Comparison of ENCODE assay signal across 35 cellular contexts in genomic region chr1:11145741-11146140, GRCh38. TPM values are rescaled to one million over a fixed set of nuclear protein-coding genes. Genes with fewer than 3 reads are reported as not detected.
"Had no signal": no experiment of that assay in that cellular context is flagged by ENCODE, and none has a peak within 500 bp of the region (broad histone marks: within the 10 kb centered on the region; RNA-seq: fewer than 3 reads in every experiment).

No MANE protein-coding gene starts in this region.

- H3K9me3 ChIP-seq: ascending aorta had no signal

- H3K27me3 Mint-ChIP-seq: activated B cell treated with CpG ODN at 0.5 μM for 24 hours; activated CD4-positive, alpha-beta memory T cell treated with anti-CD3 and anti-CD28 coated beads, Interleukin-2, amount 10 ng/mL, durations not matched to agents 7 days and 5 days; activated CD4-positive, alpha-beta T cell treated with anti-CD3 and anti-CD28 coated beads, Interleukin-2, amount 10 ng/mL, durations not matched to agents 24 days and 14 days; activated CD8-positive, alpha-beta memory T cell treated with anti-CD3 and anti-CD28 coated beads, Interleukin-2, amount 10 ng/mL, durations not matched to agents 7 days and 5 days; activated naive CD4-positive, alpha-beta T cell treated with anti-CD3 and anti-CD28 coated beads, Interleukin-2, amount 10 ng/mL, durations not matched to agents 7 days and 5 days; activated naive CD4-positive, alpha-beta T cell treated with anti-CD3 and anti-CD28 coated beads, Interleukin-2, amount 50 U/mL, for 24 hours; activated naive CD8-positive, alpha-beta T cell; activated naive CD8-positive, alpha-beta T cell treated with anti-CD3 and anti-CD28 coated beads, Interleukin-2, amount 10 ng/mL, durations not matched to agents 7 days and 5 days; activated naive CD8-positive, alpha-beta T cell treated with anti-CD3 and anti-CD28 coated beads, Interleukin-2, amount 50 U/mL, for 24 hours; activated T-cell treated with anti-CD3 and anti-CD28 coated beads, Interleukin-2, amount 50 U/mL, for 24 hours; central memory CD8-positive, alpha-beta T cell had no signal

- H3K4me3 ChIP-seq: ascending aorta, cardiac muscle cell had no signal

- H3K27ac Mint-ChIP-seq: activated B cell treated with CpG ODN at 0.5 μM for 24 hours; activated CD4-positive, alpha-beta memory T cell treated with anti-CD3 and anti-CD28 coated beads, Interleukin-2, amount 10 ng/mL, durations not matched to agents 7 days and 5 days; activated CD4-positive, alpha-beta T cell treated with anti-CD3 and anti-CD28 coated beads, Interleukin-2, amount 10 ng/mL, durations not matched to agents 24 days and 14 days; activated CD8-positive, alpha-beta memory T cell treated with anti-CD3 and anti-CD28 coated beads, Interleukin-2, amount 10 ng/mL, durations not matched to agents 7 days and 5 days; activated CD8-positive, alpha-beta T cell treated with anti-CD3 and anti-CD28 coated beads, Interleukin-2, amount 10 ng/mL, durations not matched to agents 7 days and 5 days; activated naive CD4-positive, alpha-beta T cell treated with anti-CD3 and anti-CD28 coated beads, Interleukin-2, amount 10 ng/mL, durations not matched to agents 7 days and 5 days; activated naive CD4-positive, alpha-beta T cell treated with anti-CD3 and anti-CD28 coated beads, Interleukin-2, amount 50 U/mL, for 24 hours; activated naive CD8-positive, alpha-beta T cell; activated naive CD8-positive, alpha-beta T cell treated with anti-CD3 and anti-CD28 coated beads, Interleukin-2, amount 10 ng/mL, durations not matched to agents 7 days and 5 days; activated naive CD8-positive, alpha-beta T cell treated with anti-CD3 and anti-CD28 coated beads, Interleukin-2, amount 50 U/mL, for 24 hours; activated T-helper 2 cell treated with anti-CD3 and anti-CD28 coated beads, Interferon-gamma antibody, Interleukin-2, Interleukin-4, amounts not matched to agents 10 μg/mL and 5 μg/mL and 100 μg/mL, durations not matched to agents 14 hours and 24 hours and 36 hours; T-helper 1 cell treated with Interleukin-12 subunit alpha and Interleukin-12 subunit beta and Interleukin-4 antibody, amounts not matched to agents 30 μg/mL and 1 μg/mL, for 36 hours; T-helper 2 cell treated with Interferon-gamma antibody and Interleukin-4, amounts not matched to agents 5 μg/mL and 100 μg/mL, for 36 hours had no signal

- DNase-seq: activated B cell treated with CpG ODN at 0.5 μM for 24 hours; activated CD4-positive, alpha-beta memory T cell treated with anti-CD3 and anti-CD28 coated beads, Interleukin-2, amount 10 ng/mL, durations not matched to agents 7 days and 5 days; activated CD4-positive, alpha-beta T cell treated with anti-CD3 and anti-CD28 coated beads for 4 hours; activated CD4-positive, alpha-beta T cell treated with anti-CD3 and anti-CD28 coated beads, Interleukin-2, amount 10 ng/mL, durations not matched to agents 24 days and 14 days; activated CD4-positive, alpha-beta T cell treated with anti-CD3 and anti-CD28 coated beads, Interleukin-2, amount 50 U/mL, for 48 hours; activated CD4-positive, CD25-positive, alpha-beta regulatory T cell treated with anti-CD3 and anti-CD28 coated beads, Interleukin-2, amount 50 U/mL, for 72 hours; activated CD8-positive, alpha-beta memory T cell treated with anti-CD3 and anti-CD28 coated beads for 24 hours; activated CD8-positive, alpha-beta memory T cell treated with anti-CD3 and anti-CD28 coated beads, Interleukin-2, amount 10 ng/mL, durations not matched to agents 7 days and 5 days; activated CD8-positive, alpha-beta memory T cell treated with anti-CD3 and anti-CD28 coated beads, Interleukin-2, amount 50 U/mL, for 48 hours; activated CD8-positive, alpha-beta T cell treated with anti-CD3 and anti-CD28 coated beads, Interleukin-2, amount 10 ng/mL, durations not matched to agents 7 days and 5 days; activated effector memory CD4-positive, alpha-beta T cell treated with Interleukin-2 at 50 U/mL for 16 hours; activated gamma-delta T cell; activated naive CD4-positive, alpha-beta T cell treated with anti-CD3 and anti-CD28 coated beads, Interleukin-2, amount 10 ng/mL, durations not matched to agents 7 days and 5 days; activated naive CD4-positive, alpha-beta T cell treated with Interleukin-2 at 50 U/mL for 16 hours; activated naive CD8-positive, alpha-beta T cell treated with anti-CD3 and anti-CD28 coated beads, Interleukin-2, amount 10 ng/mL, durations not matched to agents 7 days and 5 days; activated naive CD8-positive, alpha-beta T cell treated with anti-CD3 and anti-CD28 coated beads, Interleukin-2, amount 50 U/mL, for 24 hours; activated T-cell treated with anti-CD3 and anti-CD28 coated beads, Interleukin-2, amount 50 U/mL, for 24 hours; activated T-cell treated with anti-CD3 and anti-CD28 coated beads, Interleukin-2, amount 50 U/mL, for 48 hours; amygdala; anterior cingulate cortex; brain microvascular endothelial cell; T-helper 1 cell; T-helper 2 cell; T-helper 9 cell had no signal

- H3K4me3 Mint-ChIP-seq: activated B cell treated with CpG ODN at 0.5 μM for 24 hours; activated CD4-positive, alpha-beta memory T cell treated with anti-CD3 and anti-CD28 coated beads, Interleukin-2, amount 10 ng/mL, durations not matched to agents 7 days and 5 days; activated CD4-positive, alpha-beta T cell treated with anti-CD3 and anti-CD28 coated beads, Interleukin-2, amount 10 ng/mL, durations not matched to agents 24 days and 14 days; activated CD8-positive, alpha-beta memory T cell treated with anti-CD3 and anti-CD28 coated beads, Interleukin-2, amount 10 ng/mL, durations not matched to agents 7 days and 5 days; activated CD8-positive, alpha-beta T cell treated with anti-CD3 and anti-CD28 coated beads, Interleukin-2, amount 10 ng/mL, durations not matched to agents 7 days and 5 days; activated naive CD4-positive, alpha-beta T cell treated with anti-CD3 and anti-CD28 coated beads, Interleukin-2, amount 10 ng/mL, durations not matched to agents 7 days and 5 days; activated naive CD4-positive, alpha-beta T cell treated with anti-CD3 and anti-CD28 coated beads, Interleukin-2, amount 50 U/mL, for 24 hours; activated naive CD8-positive, alpha-beta T cell; activated naive CD8-positive, alpha-beta T cell treated with anti-CD3 and anti-CD28 coated beads, Interleukin-2, amount 10 ng/mL, durations not matched to agents 7 days and 5 days; activated naive CD8-positive, alpha-beta T cell treated with anti-CD3 and anti-CD28 coated beads, Interleukin-2, amount 50 U/mL, for 24 hours; activated T-cell treated with anti-CD3 and anti-CD28 coated beads, Interleukin-2, amount 50 U/mL, for 24 hours; central memory CD8-positive, alpha-beta T cell; T-helper 1 cell treated with Interleukin-12 subunit alpha and Interleukin-12 subunit beta and Interleukin-4 antibody, amounts not matched to agents 30 μg/mL and 1 μg/mL, for 36 hours; T-helper 2 cell treated with Interferon-gamma antibody and Interleukin-4, amounts not matched to agents 5 μg/mL and 100 μg/mL, for 36 hours had no signal

- H3K9me3 Mint-ChIP-seq: activated B cell treated with CpG ODN at 0.5 μM for 24 hours; activated CD4-positive, alpha-beta memory T cell treated with anti-CD3 and anti-CD28 coated beads, Interleukin-2, amount 10 ng/mL, durations not matched to agents 7 days and 5 days; activated CD4-positive, alpha-beta T cell treated with anti-CD3 and anti-CD28 coated beads, Interleukin-2, amount 10 ng/mL, durations not matched to agents 24 days and 14 days; activated naive CD4-positive, alpha-beta T cell treated with anti-CD3 and anti-CD28 coated beads, Interleukin-2, amount 10 ng/mL, durations not matched to agents 7 days and 5 days; activated naive CD4-positive, alpha-beta T cell treated with anti-CD3 and anti-CD28 coated beads, Interleukin-2, amount 50 U/mL, for 24 hours; activated naive CD8-positive, alpha-beta T cell treated with anti-CD3 and anti-CD28 coated beads, Interleukin-2, amount 10 ng/mL, durations not matched to agents 7 days and 5 days; activated naive CD8-positive, alpha-beta T cell treated with anti-CD3 and anti-CD28 coated beads, Interleukin-2, amount 50 U/mL, for 24 hours; activated T-cell treated with anti-CD3 and anti-CD28 coated beads, Interleukin-2, amount 50 U/mL, for 24 hours; activated T-helper 2 cell treated with anti-CD3 and anti-CD28 coated beads, Interferon-gamma antibody, Interleukin-2, Interleukin-4, amounts not matched to agents 10 μg/mL and 5 μg/mL and 100 μg/mL, durations not matched to agents 14 hours and 24 hours and 36 hours; central memory CD8-positive, alpha-beta T cell; T-helper 1 cell treated with Interleukin-12 subunit alpha and Interleukin-12 subunit beta and Interleukin-4 antibody, amounts not matched to agents 30 μg/mL and 1 μg/mL, for 36 hours; T-helper 2 cell treated with Interferon-gamma antibody and Interleukin-4, amounts not matched to agents 5 μg/mL and 100 μg/mL, for 36 hours had no signal

- H3K27me3 ChIP-seq: ascending aorta, brain microvascular endothelial cell, cardiac muscle cell had no signal

- H3K4me1 Mint-ChIP-seq: activated B cell treated with CpG ODN at 0.5 μM for 24 hours; activated naive CD4-positive, alpha-beta T cell treated with anti-CD3 and anti-CD28 coated beads, Interleukin-2, amount 10 ng/mL, durations not matched to agents 7 days and 5 days; central memory CD8-positive, alpha-beta T cell had no signal

- H3K27ac ChIP-seq: ascending aorta, brain microvascular endothelial cell, cardiac muscle cell, VCaP had no signal

- ATAC-seq: activated CD8-positive, alpha-beta memory T cell treated with anti-CD3 and anti-CD28 coated beads, Interleukin-2, amount 10 ng/mL, durations not matched to agents 7 days and 5 days; activated CD8-positive, alpha-beta T cell treated with anti-CD3 and anti-CD28 coated beads, Interleukin-2, amount 10 ng/mL, durations not matched to agents 7 days and 5 days; activated naive CD8-positive, alpha-beta T cell treated with anti-CD3 and anti-CD28 coated beads, Interleukin-2, amount 50 U/mL, for 24 hours had no signal

RNA-seq across cellular contexts. Expression of gene ANGPTL7, which starts 43.4 kb away (rescaled TPM):
- total RNA-seq: activated B cell treated with CpG ODN at 0.5 μM for 24 hours; activated CD4-positive, alpha-beta memory T cell treated with anti-CD3 and anti-CD28 coated beads, Interleukin-2, amount 10 ng/mL, durations not matched to agents 7 days and 5 days; activated CD4-positive, alpha-beta T cell treated with anti-CD3 and anti-CD28 coated beads, Interleukin-2, amount 10 ng/mL, durations not matched to agents 24 days and 14 days; activated CD8-positive, alpha-beta memory T cell treated with anti-CD3 and anti-CD28 coated beads, Interleukin-2, amount 10 ng/mL, durations not matched to agents 7 days and 5 days; activated CD8-positive, alpha-beta T cell treated with anti-CD3 and anti-CD28 coated beads, Interleukin-2, amount 10 ng/mL, durations not matched to agents 7 days and 5 days; activated naive CD8-positive, alpha-beta T cell treated with anti-CD3 and anti-CD28 coated beads, Interleukin-2, amount 10 ng/mL, durations not matched to agents 7 days and 5 days; activated T-helper 2 cell treated with anti-CD3 and anti-CD28 coated beads, Interferon-gamma antibody, Interleukin-2, Interleukin-4, amounts not matched to agents 10 μg/mL and 5 μg/mL and 100 μg/mL, durations not matched to agents 14 hours and 24 hours and 36 hours; bronchial epithelial cell; cardiac muscle cell; chondrocyte had no signal
- polyA plus RNA-seq: cardiac muscle cell had no signal
